ENCODE assay signal across 8 cellular contexts in the genomic region with DNA sequence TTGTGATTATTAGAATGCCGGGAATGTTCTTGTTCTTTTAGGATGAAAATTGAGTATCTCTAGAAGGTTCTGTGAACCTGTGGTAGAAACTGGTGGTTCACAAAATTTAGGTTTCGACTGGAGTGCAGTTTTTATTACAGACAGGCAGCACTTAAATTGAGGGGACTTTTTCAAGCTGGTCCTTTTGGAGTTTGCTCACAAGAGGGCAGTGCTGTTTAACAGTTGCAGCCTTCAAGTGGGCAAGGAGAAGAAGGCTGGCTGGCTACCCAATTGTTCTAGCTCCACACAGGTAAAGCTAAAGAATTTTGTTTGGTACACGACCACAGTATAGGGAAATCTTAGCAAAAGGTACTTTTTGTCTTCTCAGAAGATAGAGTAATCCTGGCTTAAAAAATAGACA.
DNase-seq lines count a peak whose midpoint lies in the region; ATAC-seq and TF ChIP-seq lines count a peak whose summit lies in the region.

No MANE protein-coding gene starts in this region.

- no peaks in the 10 kb centered on the region for H3K36me3 Mint-ChIP-seq in T-helper 17 cell (ENCODE audit: low read depth)

- peaks cover 8% of the 10 kb centered on the region for H3K4me1 Mint-ChIP-seq in T-helper 17 cell

- H3K9me3 ChIP-seq in T-helper 17 cell (ENCODE audit: control insufficient read depth, low read length, poor library complexity, severe bottlenecking) (no peaks in the 10 kb centered on the region), aorta (ENCODE audit: control insufficient read depth, low read length) (no peaks in the 10 kb centered on the region)

- no peak overlapping the region for H3K4me3 ChIP-seq in GM12865 (ENCODE audit: low read depth, low read length)
- H3K4me3 ChIP-seq in aorta (ENCODE audit: low read length in 2 of 2), result no peak overlapping the region

- in situ Hi-C loops in ACHN (cut with HindIII; ENCODE audit: low pct_ligation_motif_present, low pct_unique_long_range_greater_than_20kb, low sequenced_read_pairs), result no loop called here

- no peak overlapping the region for H3K27ac Mint-ChIP-seq in T-helper 17 cell

- H3K36me3 ChIP-seq in aorta (ENCODE audit: control insufficient read depth in 1 of 2, insufficient read depth in 2 of 2, low read length in 1 of 2), result no peaks in the 10 kb centered on the region

- peak; percentile 43 for TF ChIP-seq CTCF in GM12865 (IDR thresholded peaks at IDR 0.05; ENCODE audit: insufficient read depth, low read depth, low read length, missing control alignments)

- intact Hi-C loops in aorta (cut with DNase I), result no loop called here

- WGBS in aorta, 2 donors, result 13 to 21% methylated on average over 3 of the region's 3 CpGs

- peak; percentile 84 for DNase-seq in ACHN
- DNase-seq in GM12865 (ENCODE audit: low read depth), result peak; percentile 70
- DNase-seq in NCI-H146 (lab: John Stamatoyannopoulos, UW), result peak; percentile 75
- no peak for DNase-seq in T-helper 17 cell
- DNase-seq in epidermal melanocyte (ENCODE audit: insufficient read length, low spot score), result peak; percentile 29
- DNase-seq in middle frontal gyrus (ENCODE audit: extremely low spot score, low spot score), result peak; percentile 46
- DNase-seq in aorta, result peak in 1 of 2 donors; percentile 48

- no peaks in the 10 kb centered on the region for H3K27me3 ChIP-seq in aorta (ENCODE audit: control insufficient read depth in 1 of 2, insufficient read depth in 2 of 2, low read length in 1 of 2)

- H3K4me3 Mint-ChIP-seq in T-helper 17 cell, result no peak overlapping the region

- peaks cover 20% of the 10 kb centered on the region for H3K27me3 Mint-ChIP-seq in T-helper 17 cell

- no peak overlapping the region for H3K27ac ChIP-seq in aorta (ENCODE audit: low read depth in 1 of 2, low read length in 2 of 2)

- ATAC-seq in HG02642 (IDR thresholded peaks at IDR 0.05; ENCODE audit: poor library complexity, unreplicated experiment) (peak; percentile 81), T-helper 17 cell (peak; percentile 50), aorta (ENCODE audit: low FRiP score) (peak; percentile 71)

- H3K4me1 ChIP-seq in aorta (ENCODE audit: control insufficient read depth in 1 of 2, insufficient read depth in 2 of 2, low read length in 2 of 2), result no peaks in the 10 kb centered on the region

Comparison
In these comparisons a context has a peak if more than half of its experiments do, and no peak if none do; other contexts are left out.
1. DNase-seq: peak in ACHN (single experiment), GM12865 (single experiment), NCI-H146 (single experiment), epidermal melanocyte (single experiment) and middle frontal gyrus (single experiment); none in T-helper 17 cell (0 of 3).
2. Peak in every context shown above with its lines, with median percentiles within 50 percentile points of each other: ATAC-seq.